11 cellular contexts compared by ENCODE assay signal in the genomic region with DNA sequence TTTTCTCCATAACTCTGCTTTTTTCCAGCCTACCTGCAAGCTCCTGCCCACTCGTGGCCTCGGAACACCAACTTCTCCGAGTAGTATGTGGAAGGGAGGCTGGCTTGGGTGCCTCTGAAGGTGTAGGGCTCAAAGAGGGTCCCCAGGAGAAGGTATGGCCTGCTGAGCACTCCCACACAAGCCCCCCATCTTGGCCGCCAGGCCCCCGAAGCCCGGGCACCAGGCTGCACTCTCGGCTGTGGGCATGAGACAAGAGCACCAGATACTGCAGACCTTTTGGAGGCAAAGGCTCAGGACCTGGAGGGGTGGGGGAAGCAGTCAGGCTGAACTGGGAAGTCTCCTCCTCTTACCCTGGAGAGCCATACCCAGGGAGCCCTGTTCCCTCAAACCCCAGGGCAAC. TPM values are rescaled to one million over a fixed set of nuclear protein-coding genes. Genes with fewer than 3 reads are reported as not detected.
DNase-seq lines count a peak whose midpoint lies in the region; ATAC-seq and TF ChIP-seq lines count a peak whose summit lies in the region.
"Had no signal": no experiment of that assay in that cellular context is flagged by ENCODE, and none has a peak within 500 bp of the region (broad histone marks: within the 10 kb centered on the region; RNA-seq: fewer than 3 reads in every experiment).

No MANE protein-coding gene starts in this region.

- peaks cover 11% of the 10 kb centered on the region for H3K36me3 ChIP-seq in right atrium auricular region
- H3K36me3 ChIP-seq in upper lobe of left lung, result peaks cover 0 to 20% (median 5%) of the 10 kb centered on the region in 4 donors

- ATAC-seq in left cardiac atrium (no peak), upper lobe of left lung (ENCODE audit: low FRiP score in 2 of 2) (no peak)
- no peak for ATAC-seq in activated CD8-positive, alpha-beta T cell treated with anti-CD3 and anti-CD28 coated beads for 36 hours

- peak overlapping the region; percentile 88 for H3K4me3 Mint-ChIP-seq in activated CD8-positive, alpha-beta T cell treated with anti-CD3 and anti-CD28 coated beads for 36 hours
- H3K4me3 Mint-ChIP-seq in immature natural killer cell, result peak overlapping the region; percentile 81 to 96 (median 88)

- CTCF ChIA-PET in activated CD8-positive, alpha-beta T cell treated with anti-CD3 and anti-CD28 coated beads for 36 hours (lab: Charles Lee), result interaction anchor here (1.1 to 4.9 kb wide), 2 partner anchors 15 to 18 kb away, joined by 5 to 23 read pairs; no protein-coding TSS in a partner anchor

- no peak overlapping the region for H3K4me3 ChIP-seq in right atrium auricular region
- peak overlapping the region in 1 of 4 donors; percentile 56 for H3K4me3 ChIP-seq in upper lobe of left lung

- peaks cover 0 to 23% of the 10 kb centered on the region in 2 donors for H3K4me1 ChIP-seq in right atrium auricular region
- peaks cover 15 to 24% (median 20%) of the 10 kb centered on the region in 4 donors for H3K4me1 ChIP-seq in upper lobe of left lung

- H3K4me1 Mint-ChIP-seq in activated CD8-positive, alpha-beta T cell treated with anti-CD3 and anti-CD28 coated beads for 36 hours (ENCODE audit: low read depth), result peaks cover 25% of the 10 kb centered on the region
- H3K4me1 Mint-ChIP-seq in immature natural killer cell, result peaks cover 31 to 43% of the 10 kb centered on the region in 2 donors

- H3K27ac ChIP-seq in right atrium auricular region (no peak overlapping the region), upper lobe of left lung (peak overlapping the region in 3 of 4 donors; percentile 90 to 96 (median 96))

- H3K27me3 Mint-ChIP-seq in activated CD8-positive, alpha-beta T cell treated with anti-CD3 and anti-CD28 coated beads for 36 hours, result no peaks in the 10 kb centered on the region
- H3K27me3 Mint-ChIP-seq in immature natural killer cell (ENCODE audit: low read depth in 3 of 3), result peaks cover 12 to 20% (median 16%) of the 10 kb centered on the region in 3 donors

- DNase-seq in right atrium auricular region (ENCODE audit: low spot score), result peak; percentile 50
- DNase-seq in left cardiac atrium, result no peak
- no peak for DNase-seq in activated CD8-positive, alpha-beta T cell treated with anti-CD3 and anti-CD28 coated beads for 36 hours
- no peak for DNase-seq in immature natural killer cell
- DNase-seq in upper lobe of left lung, result peak in 1 of 2 donors; percentile 76
- no peak for DNase-seq in AG20443 (ENCODE audit: low spot score)
- DNase-seq in dermis blood vessel endothelial cell, result no peak
- no peak for DNase-seq in iPS-NIHi11 (ENCODE audit: low spot score)
- DNase-seq: EL, gastrocnemius medialis, NCI-H2081 treated with DMSO at 0.1 percent for 48 hours had no signal

- H3K9me3 ChIP-seq in right atrium auricular region (no peaks in the 10 kb centered on the region), upper lobe of left lung (no peaks in the 10 kb centered on the region)
- H3K9me3 ChIP-seq: gastrocnemius medialis had no signal

- POLR2A ChIA-PET in activated CD8-positive, alpha-beta T cell treated with anti-CD3 and anti-CD28 coated beads for 36 hours (lab: Charles Lee), result interaction anchor here (3.9 kb wide), 1 partner anchor 19 kb away, joined by 43 read pairs; the partner anchor contains the start of gene ZNF672

- peaks cover 27% of the 10 kb centered on the region for H3K36me3 Mint-ChIP-seq in activated CD8-positive, alpha-beta T cell treated with anti-CD3 and anti-CD28 coated beads for 36 hours (ENCODE audit: low read depth)
- no peaks in the 10 kb centered on the region for H3K36me3 Mint-ChIP-seq in immature natural killer cell

- no peak for TF ChIP-seq POLR2A in upper lobe of left lung (IDR thresholded peaks at IDR 0.05)

- 85 to 91% methylated on average over 5 to 7 of the region's 7 CpGs for WGBS in upper lobe of left lung, 2 donors

- TF ChIP-seq CTCF in right atrium auricular region (IDR thresholded peaks at IDR 0.05) (no peak), upper lobe of left lung (IDR thresholded peaks at IDR 0.05) (no peak)
- TF ChIP-seq CTCF in activated CD8-positive, alpha-beta T cell treated with anti-CD3 and anti-CD28 coated beads for 36 hours (IDR thresholded peaks at IDR 0.05), result no peak

- peak overlapping the region; percentile 95 for H3K27ac Mint-ChIP-seq in activated CD8-positive, alpha-beta T cell treated with anti-CD3 and anti-CD28 coated beads for 36 hours
- H3K27ac Mint-ChIP-seq in immature natural killer cell, result no peak overlapping the region

- TF ChIP-seq EP300 in upper lobe of left lung (IDR thresholded peaks at IDR 0.05), result no peak

- no peaks in the 10 kb centered on the region for H3K9me3 Mint-ChIP-seq in activated CD8-positive, alpha-beta T cell treated with anti-CD3 and anti-CD28 coated beads for 36 hours
- no peaks in the 10 kb centered on the region for H3K9me3 Mint-ChIP-seq in immature natural killer cell

- intact Hi-C loops in left cardiac atrium (cut with DNase I), result no loop called here
- intact Hi-C loops in activated CD8-positive, alpha-beta T cell treated with anti-CD3 and anti-CD28 coated beads for 36 hours (cut with micrococcal nuclease), result no loop called here

- H3K27me3 ChIP-seq in right atrium auricular region, result no peaks in the 10 kb centered on the region
- no peaks in the 10 kb centered on the region for H3K27me3 ChIP-seq in upper lobe of left lung
- H3K27me3 ChIP-seq: gastrocnemius medialis had no signal

RNA-seq across cellular contexts. Expression of gene ZNF692, which starts 1.7 kb away (rescaled TPM):
- total RNA-seq in right atrium auricular region, result 10 to 100 TPM in 1 of 2 donors, 1 to 10 TPM in 1; 9.7 to 11.8 TPM
- 10 to 100 TPM; 16.3 to 22.3 TPM for total RNA-seq in left cardiac atrium
- 10 to 100 TPM; 80.8 to 85.6 TPM for total RNA-seq in activated CD8-positive, alpha-beta T cell treated with anti-CD3 and anti-CD28 coated beads for 36 hours
- 10 to 100 TPM in 1 of 3 donors, 1 to 10 TPM in 2; 5.5 to 11.0 (median 7.7) TPM for polyA plus RNA-seq in immature natural killer cell
- total RNA-seq in upper lobe of left lung, result 100 to 1,000 TPM in 1 of 6 donors, 10 to 100 TPM in 5; 25.7 to 248 (median 34.1) TPM
- 7.7 and 16.5 TPM in 2 replicates for total RNA-seq in dermis blood vessel endothelial cell

RNA-seq across cellular contexts. Expression of gene ZNF672, which starts 19.2 kb away (rescaled TPM):
- total RNA-seq in right atrium auricular region (10 to 100 TPM; 55.3 to 59.1 TPM), left cardiac atrium (10 to 100 TPM; 41.6 to 42.2 TPM), upper lobe of left lung (10 to 100 TPM; 32.5 to 47.7 (median 45.8) TPM), dermis blood vessel endothelial cell (28.1 and 32.2 TPM in 2 replicates)
- total RNA-seq in activated CD8-positive, alpha-beta T cell treated with anti-CD3 and anti-CD28 coated beads for 36 hours, result 10 to 100 TPM; 43.8 to 45.1 TPM
- polyA plus RNA-seq in immature natural killer cell, result 10 to 100 TPM; 17.1 to 36.9 (median 29.3) TPM

RNA-seq across cellular contexts. Expression of gene SH3BP5L, which starts 31.5 kb away (rescaled TPM):
- 10 to 100 TPM; 13.6 to 18.5 TPM for total RNA-seq in right atrium auricular region
- 10 to 100 TPM; 15.1 to 18.5 TPM for total RNA-seq in left cardiac atrium
- total RNA-seq in activated CD8-positive, alpha-beta T cell treated with anti-CD3 and anti-CD28 coated beads for 36 hours, result 10 to 100 TPM; 16.2 to 18.3 TPM
- polyA plus RNA-seq in immature natural killer cell, result 1 to 10 TPM in 2 of 3 donors, under 1 TPM in 1; 0.46 to 5.9 (median 3.2) TPM
- total RNA-seq in upper lobe of left lung, result 10 to 100 TPM; 18.5 to 35.6 (median 22.5) TPM
- 32.7 and 36.7 TPM in 2 replicates for total RNA-seq in dermis blood vessel endothelial cell

RNA-seq across cellular contexts. Expression of gene PGBD2, which starts 48.8 kb away (rescaled TPM):
- total RNA-seq in right atrium auricular region (1 to 10 TPM; 2.4 to 3.1 TPM), left cardiac atrium (1 to 10 TPM; 3.5 TPM), upper lobe of left lung (10 to 100 TPM in 2 of 6 donors, 1 to 10 TPM in 4; 5.6 to 19.9 (median 6.7) TPM), dermis blood vessel endothelial cell (8.9 and 17.0 TPM in 2 replicates)
- total RNA-seq in activated CD8-positive, alpha-beta T cell treated with anti-CD3 and anti-CD28 coated beads for 36 hours, result 1 to 10 TPM; 3.2 to 3.4 TPM
- 10 to 100 TPM in 1 of 3 donors, 1 to 10 TPM in 2; 6.7 to 12.4 (median 9.3) TPM for polyA plus RNA-seq in immature natural killer cell

Comparison
In these comparisons a context has a peak if more than half of its experiments do, and no peak if none do; other contexts are left out.
1. H3K27ac ChIP-seq: peak in upper lobe of left lung (3 of 4); none in right atrium auricular region (0 of 2).